ENCODE assay signal across 26 cellular contexts in genomic region chr4:38001927-38002326, GRCh38. TPM values are rescaled to one million over a fixed set of nuclear protein-coding genes. Genes with fewer than 3 reads are reported as not detected.
"Had no signal": no experiment of that assay in that cellular context is flagged by ENCODE, and none has a peak within 500 bp of the region (broad histone marks: within the 10 kb centered on the region; RNA-seq: fewer than 3 reads in every experiment).

No MANE protein-coding gene starts in this region.

- H3K9ac ChIP-seq: parathyroid adenoma had no signal

- H3K9me3 Mint-ChIP-seq: activated CD4-positive, alpha-beta T cell treated with anti-CD3 and anti-CD28 coated beads, Interleukin-2, amount 10 ng/mL, durations not matched to agents 7 days and 5 days; activated naive CD4-positive, alpha-beta T cell treated with anti-CD3 and anti-CD28 coated beads, Interleukin-2, amount 50 U/mL, for 24 hours; activated T-cell treated with anti-CD3 and anti-CD28 coated beads, Interleukin-2, amount 50 U/mL, for 4 hours; natural killer cell; stimulated activated memory B cell treated with anti-CD40 and anti-IgM and Interleukin-4, amounts not matched to agents 10 μg/mL and 1 μg/mL and 100 μg/mL, for 72 hours had no signal

- H3K36me3 Mint-ChIP-seq: natural killer cell had no signal

- H3K36me3 ChIP-seq: ascending aorta, breast epithelium, esophagus muscularis mucosa, heart right ventricle, left lung, right lobe of liver had no signal

- H3K4me3 ChIP-seq: ascending aorta, breast epithelium, esophagus muscularis mucosa, heart right ventricle, left lung, right lobe of liver had no signal

- H3K27me3 Mint-ChIP-seq: activated CD4-positive, alpha-beta T cell treated with anti-CD3 and anti-CD28 coated beads, Interleukin-2, amount 10 ng/mL, durations not matched to agents 7 days and 5 days; activated naive CD4-positive, alpha-beta T cell treated with anti-CD3 and anti-CD28 coated beads, Interleukin-2, amount 50 U/mL, for 24 hours; stimulated activated memory B cell treated with anti-CD40 and anti-IgM and Interleukin-4, amounts not matched to agents 10 μg/mL and 1 μg/mL and 100 μg/mL, for 72 hours had no signal

- H3K27ac ChIP-seq: ascending aorta, breast epithelium, heart right ventricle, left lung, neutrophil, right lobe of liver had no signal

- ATAC-seq: activated CD4-positive, CD25-positive, alpha-beta regulatory T cell treated with anti-CD3 and anti-CD28 coated beads, Interleukin-2, amount 50 U/mL, for 24 hours; activated CD8-positive, alpha-beta T cell treated with anti-CD3 and anti-CD28 coated beads, Interleukin-2, amount 10 ng/mL, durations not matched to agents 7 days and 5 days; activated T-cell treated with anti-CD3 and anti-CD28 coated beads, Interleukin-2, amount 50 U/mL, for 4 hours; heart right ventricle; left lung; right lobe of liver; stimulated activated memory B cell treated with anti-CD40 and anti-IgM and Interleukin-4, amounts not matched to agents 10 μg/mL and 1 μg/mL and 100 μg/mL, for 72 hours had no signal

- H3K9me3 ChIP-seq: ascending aorta, breast epithelium, esophagus muscularis mucosa, heart right ventricle, left lung, neutrophil, right lobe of liver had no signal

- H3K27me3 ChIP-seq: ascending aorta, breast epithelium, esophagus muscularis mucosa, heart right ventricle, left lung, neutrophil, right lobe of liver had no signal

- H3K4me3 Mint-ChIP-seq: activated CD4-positive, alpha-beta T cell treated with anti-CD3 and anti-CD28 coated beads, Interleukin-2, amount 10 ng/mL, durations not matched to agents 7 days and 5 days; activated CD8-positive, alpha-beta T cell treated with anti-CD3 and anti-CD28 coated beads, Interleukin-2, amount 10 ng/mL, durations not matched to agents 7 days and 5 days; activated naive CD4-positive, alpha-beta T cell treated with anti-CD3 and anti-CD28 coated beads, Interleukin-2, amount 50 U/mL, for 24 hours; activated T-cell treated with anti-CD3 and anti-CD28 coated beads, Interleukin-2, amount 50 U/mL, for 4 hours; stimulated activated memory B cell treated with anti-CD40 and anti-IgM and Interleukin-4, amounts not matched to agents 10 μg/mL and 1 μg/mL and 100 μg/mL, for 72 hours had no signal

- DNase-seq: activated CD4-positive, alpha-beta T cell treated with anti-CD3 and anti-CD28 coated beads, Interleukin-2, amount 10 ng/mL, durations not matched to agents 7 days and 5 days; activated CD8-positive, alpha-beta memory T cell treated with anti-CD3 and anti-CD28 coated beads, Interleukin-2, amount 50 U/mL, for 4 hours; activated CD8-positive, alpha-beta T cell treated with anti-CD3 and anti-CD28 coated beads, Interleukin-2, amount 10 ng/mL, durations not matched to agents 7 days and 5 days; activated T-cell treated with anti-CD3 and anti-CD28 coated beads, Interleukin-2, amount 50 U/mL, for 4 hours; cerebellar nuclear complex; cortex of kidney; effector CD4-positive, alpha-beta T cell; heart right ventricle; kidney; left lung; natural killer cell; right lobe of liver; stimulated activated CD4-positive, alpha-beta T cell treated with anti-CD3 and anti-CD28 coated beads, Interleukin-4, amount 100 ng/mL, for 4 hours; T-helper 1 cell; T1000 had no signal

- H3K4me1 ChIP-seq: breast epithelium, right lobe of liver had no signal

- H3K27ac Mint-ChIP-seq: activated CD4-positive, alpha-beta T cell treated with anti-CD3 and anti-CD28 coated beads, Interleukin-2, amount 10 ng/mL, durations not matched to agents 7 days and 5 days; activated CD8-positive, alpha-beta T cell treated with anti-CD3 and anti-CD28 coated beads, Interleukin-2, amount 10 ng/mL, durations not matched to agents 7 days and 5 days; activated naive CD4-positive, alpha-beta T cell treated with anti-CD3 and anti-CD28 coated beads, Interleukin-2, amount 50 U/mL, for 24 hours; stimulated activated memory B cell treated with anti-CD40 and anti-IgM and Interleukin-4, amounts not matched to agents 10 μg/mL and 1 μg/mL and 100 μg/mL, for 72 hours had no signal

RNA-seq across cellular contexts. Expression of gene PTTG2, which starts 41.7 kb away (rescaled TPM):
- total RNA-seq: activated T-cell treated with anti-CD3 and anti-CD28 coated beads, Interleukin-2, amount 50 U/mL, for 4 hours; ascending aorta; endothelial cell of umbilical vein; lung microvascular endothelial cell had no signal
- polyA plus RNA-seq: adipose tissue, endothelial cell of umbilical vein had no signal
